8 cellular contexts compared by ENCODE assay signal in genomic region chrX:134484039-134484438, GRCh38. TPM values are rescaled to one million over a fixed set of nuclear protein-coding genes. Genes with fewer than 3 reads are reported as not detected.
A peak's percentile ranks its signal among the peaks of the same experiment; 100 is the strongest.
DNase-seq lines count a peak whose midpoint lies in the region; ATAC-seq and TF ChIP-seq lines count a peak whose summit lies in the region.

No MANE protein-coding gene starts in this region.

- TF ChIP-seq POLR2A in adrenal gland (IDR thresholded peaks at IDR 0.05) = no peak

- H3K79me2 ChIP-seq in Loucy (ENCODE audit: insufficient read depth, low read length) = no peaks in the 10 kb centered on the region

- intact Hi-C loops in adrenal gland (cut with DNase I) (loop anchor here in 1 of 2 donors (10.0 kb wide), 1 partner anchor 281 kb away; no protein-coding TSS in a partner anchor), left colon (cut with DNase I, micrococcal nuclease) (loop anchor here in 1 of 2 donors (10.0 kb wide), 1 partner anchor 301 kb away; no protein-coding TSS in a partner anchor)

- H3K4me2 ChIP-seq in Loucy (ENCODE audit: low read depth, low read length, poor library complexity, severe bottlenecking) = no peak overlapping the region

- H3K27me3 ChIP-seq in Loucy (ENCODE audit: insufficient read depth, low read length, poor library complexity, severe bottlenecking) = no peaks in the 10 kb centered on the region
- H3K27me3 ChIP-seq in adrenal gland = no peaks in the 10 kb centered on the region

- no peaks in the 10 kb centered on the region for H4K20me1 ChIP-seq in Loucy (ENCODE audit: insufficient read depth, low read length, poor library complexity, severe bottlenecking)

- TF ChIP-seq CTCF in Loucy (conservative IDR thresholded peaks at IDR 0.05; ENCODE audit: low read length) (peak; percentile 59), adrenal gland (IDR thresholded peaks at IDR 0.05) (peak; percentile 60 to 71 (median 66))

- no peak overlapping the region for H3K4me3 ChIP-seq in Loucy (ENCODE audit: low read length, poor library complexity, severe bottlenecking)
- H3K4me3 ChIP-seq in adrenal gland = no peak overlapping the region

- H3K27ac ChIP-seq in adrenal gland = no peak overlapping the region

- H2AFZ ChIP-seq in Loucy (ENCODE audit: low read length) = no peak overlapping the region

- H3K9me3 ChIP-seq in Loucy (ENCODE audit: insufficient read depth, low read depth, low read length) (no peaks in the 10 kb centered on the region), adrenal gland (replicated peaks in 1 of 3) (no peaks in the 10 kb centered on the region)

- H3K36me3 ChIP-seq in Loucy (ENCODE audit: insufficient read depth, low read length) (peaks cover 18% of the 10 kb centered on the region; the same call in 1 of the 2 replicates), adrenal gland (replicated peaks in 1 of 2) (no peaks in the 10 kb centered on the region)

- peak; percentile 35 for ATAC-seq in left colon
- ATAC-seq in GM21825 (IDR thresholded peaks at IDR 0.05; ENCODE audit: unreplicated experiment) = no peak
- ATAC-seq in HG03469 (IDR thresholded peaks at IDR 0.05; ENCODE audit: unreplicated experiment) = no peak

- H3K4me1 ChIP-seq in Loucy (ENCODE audit: insufficient read depth, low read length, poor library complexity, severe bottlenecking) (no peaks in the 10 kb centered on the region), adrenal gland (replicated peaks in 1 of 2) (no peaks in the 10 kb centered on the region)

- no peaks in the 10 kb centered on the region for H3F3A ChIP-seq in Loucy (ENCODE audit: low read depth)

- 21 to 74% (median 41%) methylated on average over 1 of the region's 1 CpG for WGBS in adrenal gland, 4 donors

- DNase-seq in DMS 273 (lab: John Stamatoyannopoulos, UW; ENCODE audit: unreplicated experiment) (peak; percentile 80), DMS 273 treated with DMSO at 0.1 percent for 48 hours (lab: John Stamatoyannopoulos, UW) (no peak), adrenal gland (no peak), left colon (no peak), NCI-H226 (no peak)

- H3K9me2 ChIP-seq in Loucy (replicated peaks; ENCODE audit: low read depth, low read length) = no peaks in the 10 kb centered on the region

- H3K9ac ChIP-seq in Loucy (ENCODE audit: low read depth, low read length, poor library complexity, severe bottlenecking) = no peak overlapping the region

RNA-seq across cellular contexts. Expression of gene HPRT1, which starts 24.1 kb away (rescaled TPM):
- 10 to 100 TPM in 6 of 8 donors, 1 to 10 TPM in 2; 5.5 to 50.6 (median 20.2) TPM for total RNA-seq in adrenal gland
- 10 to 100 TPM; 42.7 to 66.0 (median 50.4) TPM for polyA plus RNA-seq in adrenal gland
- total RNA-seq in left colon = 10 to 100 TPM; 19.7 to 22.1 TPM
